In the genomic region with DNA sequence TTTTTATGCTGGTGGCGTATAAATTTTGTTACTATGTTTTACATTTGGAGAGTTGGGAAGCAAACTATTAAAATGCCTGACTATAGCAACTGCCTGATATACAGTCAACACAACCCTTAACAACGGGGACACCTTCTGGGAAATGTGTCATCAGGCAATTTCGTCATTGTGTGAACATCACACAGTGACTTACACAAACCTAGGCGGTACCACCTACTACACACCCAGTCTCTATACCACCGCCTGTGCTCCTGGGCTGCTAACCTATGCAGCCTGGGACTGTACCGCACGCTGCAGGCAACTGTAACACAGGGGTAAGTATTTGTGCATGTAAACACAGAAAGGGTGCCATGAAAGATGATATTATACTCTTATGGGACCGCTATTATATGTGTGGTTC, we compare ENCODE assay signal across 1 cellular context.
A peak's percentile ranks its signal among the peaks of the same experiment; 100 is the strongest.
TF ChIP-seq lines count a peak whose summit lies in the region.

No MANE protein-coding gene starts in this region.

TF ChIP-seq in IMR-90, 13 proteins besides CTCF, POLR2A, EP300 and RAD21:
- TF ChIP-seq NFE2L2 (IDR thresholded peaks at IDR 0.05; ENCODE audit: low read depth, low read length) = no peak
- TF ChIP-seq CEBPB (IDR thresholded peaks at IDR 0.05; ENCODE audit: low read depth, low read length) = 0 out of 2 replicates have a peak, but pooled peaks have one; percentile 34
- no peak for TF ChIP-seq CHD1 (IDR thresholded peaks at IDR 0.05; ENCODE audit: low read depth, low read length)
- TF ChIP-seq BHLHE40 (IDR thresholded peaks at IDR 0.05; ENCODE audit: low read depth, low read length) = no peak
